In the genomic region with DNA sequence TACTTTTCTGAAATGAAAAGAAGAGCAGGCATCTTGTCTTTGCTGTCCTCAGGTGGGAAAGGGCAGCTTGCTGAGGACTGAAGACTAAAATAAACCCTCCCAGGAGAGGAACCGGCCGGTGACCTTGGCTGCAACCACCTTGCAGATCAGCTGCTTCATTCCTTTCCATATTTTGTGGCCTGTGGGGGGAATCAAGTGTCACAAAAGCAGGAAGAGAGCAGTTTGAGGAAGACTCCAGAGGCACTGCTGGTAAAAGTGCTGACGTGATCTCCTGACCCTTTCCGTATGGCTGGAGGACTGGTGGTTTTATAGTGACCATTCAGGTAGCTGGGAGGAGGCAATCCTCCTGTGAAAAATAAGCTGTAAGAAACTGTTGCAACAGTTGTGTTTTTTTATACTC, we compare ENCODE assay signal across 16 cellular contexts.
"Had no signal": no experiment of that assay in that cellular context is flagged by ENCODE, and none has a peak within 500 bp of the region (broad histone marks: within the 10 kb centered on the region; RNA-seq: fewer than 3 reads in every experiment).

No MANE protein-coding gene starts in this region.

- H3K9me3 ChIP-seq: ascending aorta, mucosa of descending colon, transverse colon had no signal

- H3K4me1 ChIP-seq: ascending aorta had no signal

- H3K27me3 Mint-ChIP-seq: activated naive CD8-positive, alpha-beta T cell treated with anti-CD3 and anti-CD28 coated beads, Interleukin-2, amount 10 ng/mL, durations not matched to agents 7 days and 5 days; natural killer cell treated with Interleukin-12 subunit alpha and Interleukin-12 subunit beta and Interleukin-15 and Interleukin-18, amount 100 ng/mL, for 72 hours; T-helper 17 cell had no signal

- H3K27ac ChIP-seq: ascending aorta, skin epidermis, transverse colon had no signal

- H3K36me3 ChIP-seq: ascending aorta, transverse colon had no signal

- DNase-seq: activated CD4-positive, alpha-beta T cell treated with anti-CD3 and anti-CD28 coated beads, Interleukin-2, amount 50 U/mL, for 4 hours; activated CD4-positive, CD25-positive, alpha-beta regulatory T cell treated with anti-CD3 and anti-CD28 coated beads, Interleukin-2, amount 50 U/mL, for 72 hours; activated gamma-delta T cell treated with Interleukin-2 at 50 U/mL for 16 hours; activated naive CD8-positive, alpha-beta T cell treated with anti-CD3 and anti-CD28 coated beads, Interleukin-2, amount 10 ng/mL, durations not matched to agents 7 days and 5 days; activated T-cell treated with anti-CD3 and anti-CD28 coated beads, Interleukin-2, amount 50 U/mL, for 48 hours; cortex of kidney; effector memory CD4-positive, alpha-beta T cell; left colon; mucosa of descending colon; occipital lobe; T-helper 17 cell; transverse colon had no signal

- H3K27me3 ChIP-seq: ascending aorta, transverse colon had no signal

- H3K4me3 Mint-ChIP-seq: activated naive CD8-positive, alpha-beta T cell treated with anti-CD3 and anti-CD28 coated beads, Interleukin-2, amount 10 ng/mL, durations not matched to agents 7 days and 5 days; natural killer cell treated with Interleukin-12 subunit alpha and Interleukin-12 subunit beta and Interleukin-15 and Interleukin-18, amount 100 ng/mL, for 72 hours; stimulated activated effector memory CD8-positive, alpha-beta T cell treated with anti-CD3 and anti-CD28 coated beads, Interleukin-12 subunit alpha, Interleukin-12 subunit beta, amount 100 ng/mL, for 72 hours; T-helper 17 cell had no signal

- H3K4me1 Mint-ChIP-seq: activated naive CD8-positive, alpha-beta T cell treated with anti-CD3 and anti-CD28 coated beads, Interleukin-2, amount 10 ng/mL, durations not matched to agents 7 days and 5 days; stimulated activated effector memory CD8-positive, alpha-beta T cell treated with anti-CD3 and anti-CD28 coated beads, Interleukin-12 subunit alpha, Interleukin-12 subunit beta, amount 100 ng/mL, for 72 hours; T-helper 17 cell had no signal

- ATAC-seq: left colon; mucosa of descending colon; natural killer cell treated with Interleukin-12 subunit alpha and Interleukin-12 subunit beta and Interleukin-15 and Interleukin-18, amount 100 ng/mL, for 72 hours; stimulated activated effector memory CD8-positive, alpha-beta T cell treated with anti-CD3 and anti-CD28 coated beads, Interleukin-12 subunit alpha, Interleukin-12 subunit beta, amount 100 ng/mL, for 72 hours; T-helper 17 cell had no signal

- H3K36me3 Mint-ChIP-seq: activated naive CD8-positive, alpha-beta T cell treated with anti-CD3 and anti-CD28 coated beads, Interleukin-2, amount 10 ng/mL, durations not matched to agents 7 days and 5 days; natural killer cell treated with Interleukin-12 subunit alpha and Interleukin-12 subunit beta and Interleukin-15 and Interleukin-18, amount 100 ng/mL, for 72 hours; stimulated activated effector memory CD8-positive, alpha-beta T cell treated with anti-CD3 and anti-CD28 coated beads, Interleukin-12 subunit alpha, Interleukin-12 subunit beta, amount 100 ng/mL, for 72 hours had no signal

- H3K27ac Mint-ChIP-seq: activated naive CD8-positive, alpha-beta T cell treated with anti-CD3 and anti-CD28 coated beads, Interleukin-2, amount 10 ng/mL, durations not matched to agents 7 days and 5 days; natural killer cell treated with Interleukin-12 subunit alpha and Interleukin-12 subunit beta and Interleukin-15 and Interleukin-18, amount 100 ng/mL, for 72 hours; stimulated activated effector memory CD8-positive, alpha-beta T cell treated with anti-CD3 and anti-CD28 coated beads, Interleukin-12 subunit alpha, Interleukin-12 subunit beta, amount 100 ng/mL, for 72 hours; T-helper 17 cell had no signal

- H3K4me3 ChIP-seq: ascending aorta, mucosa of descending colon, skin epidermis, transverse colon had no signal
